ENCODE assay signal across 8 cellular contexts in genomic region chr19:45079063-45079910, GRCh38. TPM values are rescaled to one million over a fixed set of nuclear protein-coding genes. Genes with fewer than 3 reads are reported as not detected.
A peak's percentile ranks its signal among the peaks of the same experiment; 100 is the strongest.
DNase-seq lines count a peak whose midpoint lies in the region; ATAC-seq and TF ChIP-seq lines count a peak whose summit lies in the region.

Gene GEMIN7, plus strand, starts transcription at chr19:45079260. Its CDS starts 10,855 bp downstream, at chr19:45090115.

- no peaks in the 10 kb centered on the region for H3K9me3 Mint-ChIP-seq in activated naive CD4-positive, alpha-beta T cell treated with anti-CD3 and anti-CD28 coated beads, Interleukin-2, amount 50 U/mL, for 24 hours

- H3K27ac Mint-ChIP-seq in activated naive CD4-positive, alpha-beta T cell treated with anti-CD3 and anti-CD28 coated beads, Interleukin-2, amount 50 U/mL, for 24 hours = peak within 1 kb of the TSS; percentile 89

- peak; percentile 82 for DNase-seq in MM.1S
- DNase-seq in head of caudate nucleus = peak; percentile 40 to 92 (median 80)
- DNase-seq in ovary = peak; percentile 57 to 85 (median 72)

- H2AFZ ChIP-seq in MM.1S (ENCODE audit: low read length) = peak within 1 kb of the TSS; percentile 88

- no peaks in the 10 kb centered on the region for H3K27me3 Mint-ChIP-seq in activated naive CD4-positive, alpha-beta T cell treated with anti-CD3 and anti-CD28 coated beads, Interleukin-2, amount 50 U/mL, for 24 hours

- H3K4me3 Mint-ChIP-seq in activated naive CD4-positive, alpha-beta T cell treated with anti-CD3 and anti-CD28 coated beads, Interleukin-2, amount 50 U/mL, for 24 hours = peak within 1 kb of the TSS; percentile 99

- no peaks in the 10 kb centered on the region for H3K9me2 ChIP-seq in MM.1S (replicated peaks; ENCODE audit: insufficient read depth, low read length)

- intact Hi-C loops in head of caudate nucleus (cut with DNase I) = no loop called here
- intact Hi-C loops in ovary (cut with DNase I) = no loop called here

- H3K9ac ChIP-seq in MM.1S (ENCODE audit: low read length) = peak within 1 kb of the TSS; percentile 93

- H3K27me3 ChIP-seq in MM.1S (replicated peaks; ENCODE audit: insufficient read depth, low read length) (no peaks in the 10 kb centered on the region), ovary (no peaks in the 10 kb centered on the region), thymus (ENCODE audit: control insufficient read depth, insufficient read depth) (peaks cover 18% of the 10 kb centered on the region)

- TF ChIP-seq CTCF in 22Rv1 (IDR thresholded peaks at IDR 0.05) = peak; percentile 31
- peak; percentile 21; the same call in 1 of the 2 replicates for TF ChIP-seq CTCF in MM.1S (IDR thresholded peaks at IDR 0.05; ENCODE audit: low read length)
- TF ChIP-seq CTCF in ovary (IDR thresholded peaks at IDR 0.05) = peak in 2 of 3 donors; percentile 26 to 33

- peak; percentile 97 for ATAC-seq in SK-N-SH treated with all-trans-retinoic acid at 6 μM for 48 hours

- 0% methylated on average over 54 to 61 of the region's 61 CpGs for WGBS in ovary, 3 donors
- WGBS in thymus = under 1% methylated on average over 61 of the region's 61 CpGs

- H3K4me1 ChIP-seq in MM.1S (ENCODE audit: low read length) = peaks cover 17% of the 10 kb centered on the region
- peaks cover 6% of the 10 kb centered on the region for H3K4me1 ChIP-seq in ovary (ENCODE audit: insufficient read depth)
- peaks cover 13% of the 10 kb centered on the region for H3K4me1 ChIP-seq in thymus (ENCODE audit: control insufficient read depth, insufficient read depth, low read length)

- H3K4me1 Mint-ChIP-seq in activated naive CD4-positive, alpha-beta T cell treated with anti-CD3 and anti-CD28 coated beads, Interleukin-2, amount 50 U/mL, for 24 hours = peaks cover 49% of the 10 kb centered on the region

- peaks cover 5% of the 10 kb centered on the region; the same call in 1 of the 2 replicates for H3K36me3 ChIP-seq in MM.1S (replicated peaks; ENCODE audit: insufficient read depth, low read length)
- H3K36me3 ChIP-seq in ovary = no peaks in the 10 kb centered on the region
- peaks cover 13% of the 10 kb centered on the region for H3K36me3 ChIP-seq in thymus (ENCODE audit: control insufficient read depth, insufficient read depth)

- H3K36me3 Mint-ChIP-seq in activated naive CD4-positive, alpha-beta T cell treated with anti-CD3 and anti-CD28 coated beads, Interleukin-2, amount 50 U/mL, for 24 hours = peaks cover 8% of the 10 kb centered on the region

- no peak for TF ChIP-seq EP300 in ovary (IDR thresholded peaks at IDR 0.05)

- peak within 1 kb of the TSS; percentile 95 for H3K4me3 ChIP-seq in MM.1S (ENCODE audit: low read length)
- H3K4me3 ChIP-seq in ovary = peak within 1 kb of the TSS; percentile 87
- H3K4me3 ChIP-seq in thymus (ENCODE audit: low read length) = peak within 1 kb of the TSS; percentile 98

- H3K9me3 ChIP-seq in MM.1S (replicated peaks; ENCODE audit: insufficient read depth, low read length) (no peaks in the 10 kb centered on the region), ovary (no peaks in the 10 kb centered on the region), thymus (ENCODE audit: control insufficient read depth) (no peaks in the 10 kb centered on the region)

- TF ChIP-seq POLR2A in GM18526 (IDR thresholded peaks at IDR 0.05; ENCODE audit: extremely low read depth, insufficient read length) (peak; percentile 72), ovary (IDR thresholded peaks at IDR 0.05) (peak; percentile 44)

- peak within 1 kb of the TSS; percentile 99 for H3K4me2 ChIP-seq in MM.1S (ENCODE audit: low read depth, low read length)

- H3K27ac ChIP-seq in 22Rv1 (peak within 1 kb of the TSS; percentile 77), MM.1S (ENCODE audit: low read length) (peak within 1 kb of the TSS; percentile 65; the same call in 1 of the 2 replicates), ovary (no peak within 1 kb of the TSS), thymus (ENCODE audit: low read depth) (peak within 1 kb of the TSS; percentile 60)

- peaks cover 64% of the 10 kb centered on the region for H3K79me2 ChIP-seq in MM.1S (ENCODE audit: low read length)

- H3F3A ChIP-seq in MM.1S (ENCODE audit: insufficient read depth, low read length) = peaks cover 24% of the 10 kb centered on the region

- no peaks in the 10 kb centered on the region for H4K20me1 ChIP-seq in MM.1S (ENCODE audit: insufficient read depth, low read length)

TF ChIP-seq in SK-N-SH treated with all-trans-retinoic acid at 6 μM for 48 hours, 23 proteins besides CTCF, POLR2A, EP300 and RAD21:
- TF ChIP-seq CSRNP3 (CRISPR knock-in tag; IDR thresholded peaks at IDR 0.05) (no peak), OSR1 (CRISPR knock-in tag; IDR thresholded peaks at IDR 0.05) (no peak), CSDC2 (CRISPR knock-in tag; IDR thresholded peaks at IDR 0.05) (0 out of 2 replicates have a peak, but pooled peaks have one; percentile 51), BACH2 (CRISPR knock-in tag; IDR thresholded peaks at IDR 0.05; ENCODE audit: borderline replicate concordance) (no peak), PATZ1 (CRISPR knock-in tag; IDR thresholded peaks at IDR 0.05; ENCODE audit: borderline replicate concordance) (peak; percentile 74; the same call in 1 of the 2 replicates), ESRRG (CRISPR knock-in tag; IDR thresholded peaks at IDR 0.05) (no peak), ZFP3 (CRISPR knock-in tag; IDR thresholded peaks at IDR 0.05) (peak; percentile 78; the same call in 1 of the 2 replicates), ISL1 (CRISPR knock-in tag; IDR thresholded peaks at IDR 0.05) (no peak), ZNF8 (CRISPR knock-in tag; IDR thresholded peaks at IDR 0.05) (0 out of 2 replicates have a peak, but pooled peaks have one; percentile 40), TSHZ2 (CRISPR knock-in tag; IDR thresholded peaks at IDR 0.05) (peak; percentile 60; the same call in 1 of the 2 replicates)

RNA-seq across cellular contexts. Expression of gene GEMIN7, which starts in this region (rescaled TPM):
- total RNA-seq in ovary = 10 to 100 TPM; 10.4 to 16.0 (median 12.1) TPM
- polyA plus RNA-seq in ovary (10 to 100 TPM in 1 of 2 donors, 1 to 10 TPM in 1; 9.7 to 11.7 TPM), thymus (32.3 TPM)

Comparison
In these comparisons a context has a peak if more than half of its experiments do, and no peak if none do; other contexts are left out.
1. H3K27ac ChIP-seq: peak in 22Rv1 (single experiment), MM.1S (single experiment) and thymus (single experiment); none in ovary (0 of 2).
2. Peak in every context shown above with its lines, with median percentiles within 50 percentile points of each other: CTCF ChIP-seq, DNase-seq and H3K4me3 ChIP-seq.